10 cellular contexts compared by ENCODE assay signal in genomic region chr10:106931159-106931852, GRCh38.
DNase-seq lines count a peak whose midpoint lies in the region; ATAC-seq and TF ChIP-seq lines count a peak whose summit lies in the region.
"Had no signal": no experiment of that assay in that cellular context is flagged by ENCODE, and none has a peak within 500 bp of the region (broad histone marks: within the 10 kb centered on the region; RNA-seq: fewer than 3 reads in every experiment).

No MANE protein-coding gene starts in this region.

- no peaks in the 10 kb centered on the region for H3K36me3 ChIP-seq in lung (ENCODE audit: control insufficient read depth in 2 of 2, insufficient read depth in 2 of 2, low read length in 2 of 2)

- H3K9me3 ChIP-seq in lung (ENCODE audit: control insufficient read depth in 2 of 2, insufficient read depth in 1 of 2, low read length in 1 of 2), result no peaks in the 10 kb centered on the region

- H3K4me1 ChIP-seq in lung (ENCODE audit: control insufficient read depth in 2 of 2, insufficient read depth in 2 of 2, low read length in 2 of 2), result no peaks in the 10 kb centered on the region

- ATAC-seq in GM18870 (IDR thresholded peaks at IDR 0.05; ENCODE audit: unreplicated experiment) (peak; percentile 69), GM21619 (IDR thresholded peaks at IDR 0.05; ENCODE audit: unreplicated experiment) (peak; percentile 69), HG03354 (IDR thresholded peaks at IDR 0.05; ENCODE audit: poor library complexity, severe bottlenecking, unreplicated experiment) (peak; percentile 67), lung (ENCODE audit: insufficient read depth, low FRiP score) (peak; percentile 44)

- no peak for TF ChIP-seq CTCF in lung (IDR thresholded peaks at IDR 0.05; ENCODE audit: control extremely low read depth, extremely low read depth)

- no peak overlapping the region for H3K27ac ChIP-seq in lung (ENCODE audit: low read depth in 1 of 2, low read length in 1 of 2)
- H3K27ac ChIP-seq: PC-9 had no signal

- H3K4me3 ChIP-seq in lung, result no peak overlapping the region
- H3K4me3 ChIP-seq: PC-9 had no signal

- 28 to 33% methylated on average over 5 of the region's 5 CpGs for whole genome bisulfite sequencing in lung, 2 donors

- no peak for DNase-seq in lung (ENCODE audit: low spot score)
- no peak for DNase-seq in D341Med (ENCODE audit: low spot score)
- no peak for DNase-seq in NCI-H748 treated with DMSO at 0.1 percent for 48 hours (lab: John Stamatoyannopoulos, UW)
- DNase-seq in activated CD4-positive, alpha-beta T cell treated with anti-CD3 and anti-CD28 coated beads for 48 hours, result no peak
- DNase-seq in iPS-NIHi7 (ENCODE audit: extremely low spot score), result no peak
- DNase-seq: activated CD4-positive, alpha-beta memory T cell treated with anti-CD3 and anti-CD28 coated beads, Interleukin-2, amount 10 ng/mL, durations not matched to agents 7 days and 5 days; PC-9 had no signal

- no peaks in the 10 kb centered on the region for H3K27me3 ChIP-seq in lung (ENCODE audit: control insufficient read depth, insufficient read depth)
